ENCODE assay signal across 7 cellular contexts in the genomic region with DNA sequence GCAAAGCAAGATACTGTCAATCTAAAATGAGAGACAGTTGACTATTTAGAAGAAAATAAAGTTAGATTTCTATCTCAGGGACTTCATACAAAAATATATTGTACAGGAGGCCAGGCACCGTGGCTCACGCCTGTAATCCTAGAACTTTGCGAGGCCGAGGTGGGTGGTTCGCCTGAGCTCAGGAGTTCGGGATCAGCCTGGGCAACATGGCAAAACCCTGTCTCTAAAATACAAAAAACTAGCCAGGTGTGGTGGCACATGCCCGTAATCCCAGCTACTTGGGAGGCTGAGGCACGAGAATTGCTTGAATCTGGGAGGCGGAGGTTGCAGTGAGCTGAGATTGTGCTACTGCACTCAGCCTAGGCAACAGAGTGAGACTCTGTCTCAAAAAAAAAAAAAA. TPM values are rescaled to one million over a fixed set of nuclear protein-coding genes. Genes with fewer than 3 reads are reported as not detected.
"Had no signal": no experiment of that assay in that cellular context is flagged by ENCODE, and none has a peak within 500 bp of the region (broad histone marks: within the 10 kb centered on the region; RNA-seq: fewer than 3 reads in every experiment).

No MANE protein-coding gene starts in this region.

RNA-seq across cellular contexts. Expression of a gene that starts 8.8 kb away (rescaled TPM):
- total RNA-seq: frontal cortex, mammary epithelial cell, mucosa of gallbladder, thoracic aorta, urinary bladder had no signal

RNA-seq across cellular contexts. Expression of a gene that starts 28.0 kb away (rescaled TPM):
- total RNA-seq: prostate gland, Right ventricle myocardium superior, urinary bladder had no signal
